ENCODE assay signal across 11 cellular contexts in the genomic region with DNA sequence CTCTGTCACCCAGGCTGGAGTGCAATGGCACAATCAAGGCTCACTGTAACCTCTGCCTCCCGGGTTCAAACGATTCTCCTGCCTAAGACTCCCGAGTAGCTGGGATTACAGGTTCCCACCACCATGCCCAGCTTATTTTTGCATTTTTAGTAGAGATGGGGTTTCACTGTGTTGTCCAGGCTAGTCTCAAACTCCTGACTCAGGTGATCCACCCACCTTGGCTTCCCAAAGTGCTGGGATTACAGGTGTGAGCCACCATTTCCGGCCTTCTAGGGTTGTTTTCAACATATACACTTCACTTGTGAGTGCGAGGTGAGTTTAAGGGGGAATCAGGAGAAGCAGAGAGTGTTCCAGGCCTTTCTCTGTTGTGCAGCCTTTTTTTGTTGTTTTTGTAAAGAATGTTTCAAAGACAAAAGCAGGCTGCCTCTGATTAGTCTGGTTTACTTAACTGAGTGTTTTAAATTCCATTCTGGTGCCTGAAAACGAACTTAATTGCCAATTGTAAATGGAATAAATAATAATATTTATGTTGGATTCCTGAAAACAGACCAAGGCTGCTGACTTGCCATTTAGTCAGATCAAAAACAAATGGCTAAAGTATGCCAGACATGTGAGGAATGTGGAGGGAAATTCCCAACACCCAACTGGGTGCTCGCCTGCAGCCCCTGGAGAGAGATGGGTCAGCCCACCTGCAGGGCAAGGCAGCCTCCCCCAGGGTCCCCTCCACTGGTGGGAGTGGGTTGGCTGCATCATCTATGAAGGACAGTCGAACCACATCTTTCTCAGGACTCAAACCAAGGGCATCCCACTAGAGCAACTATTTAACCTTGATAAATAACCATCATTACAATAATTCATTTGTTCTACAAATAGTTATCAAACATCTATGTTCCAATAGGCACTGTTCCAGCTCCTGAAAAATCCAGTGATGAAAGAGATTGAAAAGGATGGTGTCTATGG. TPM values are rescaled to one million over a fixed set of nuclear protein-coding genes. Genes with fewer than 3 reads are reported as not detected.
DNase-seq lines count a peak whose midpoint lies in the region; ATAC-seq and TF ChIP-seq lines count a peak whose summit lies in the region.
"Had no signal": no experiment of that assay in that cellular context is flagged by ENCODE, and none has a peak within 500 bp of the region (broad histone marks: within the 10 kb centered on the region; RNA-seq: fewer than 3 reads in every experiment).

No MANE protein-coding gene starts in this region.

- H4K5ac ChIP-seq in H9 (ENCODE audit: insufficient read length, low read depth, low read length): no peak overlapping the region

- H3K9ac ChIP-seq in H9 (ENCODE audit: extremely low read depth, insufficient read length, low read length): no peak overlapping the region
- peak overlapping the region; percentile 28 for H3K9ac ChIP-seq in iPS-15b (ENCODE audit: low read depth, low read length)

- H3K79me1 ChIP-seq in H9 (ENCODE audit: insufficient read depth, low read depth, low read length, poor library complexity, severe bottlenecking): no peaks in the 10 kb centered on the region

- no peak overlapping the region for H2AK5ac ChIP-seq in H9 (ENCODE audit: insufficient read length, low read length)

- no peak overlapping the region for H4K8ac ChIP-seq in H9 (replicated peaks; ENCODE audit: insufficient read length, low read depth, low read length)

- H2BK5ac ChIP-seq in H9 (ENCODE audit: insufficient read length, low read length): no peak overlapping the region

- H3K9me3 Mint-ChIP-seq in H9: peaks cover 5% of the 10 kb centered on the region in 2 experiments
- H3K9me3 Mint-ChIP-seq: activated T-cell treated with anti-CD3 and anti-CD28 coated beads, Interleukin-2, amount 50 U/mL, for 4 hours had no signal

- H3K27me3 ChIP-seq in H9 (ENCODE audit: insufficient read depth, low read length) (no peaks in the 10 kb centered on the region), iPS-15b (ENCODE audit: control insufficient read depth, insufficient read depth, low read length) (no peaks in the 10 kb centered on the region), suprapubic skin (no peaks in the 10 kb centered on the region), WERI-Rb-1 (ENCODE audit: insufficient read depth, low read depth, severe bottlenecking) (no peaks in the 10 kb centered on the region)
- H3K27me3 ChIP-seq: heart left ventricle, tibial nerve had no signal

- no peak overlapping the region for H2BK120ac ChIP-seq in H9 (ENCODE audit: low read depth, low read length, poor library complexity, severe bottlenecking)

- H3T11ph ChIP-seq in H9 (ENCODE audit: low read length): peak overlapping the region; percentile 37

- no peak overlapping the region for H3K4me3 ChIP-seq in iPS-15b (ENCODE audit: low read depth, low read length)
- H3K4me3 ChIP-seq in suprapubic skin: no peak overlapping the region
- H3K4me3 ChIP-seq in WERI-Rb-1 (ENCODE audit: low read depth, low read length): no peak overlapping the region
- H3K4me3 ChIP-seq: heart left ventricle, tibial nerve had no signal

- H3K9me3 ChIP-seq in H9 (ENCODE audit: control insufficient read depth, low read depth, low read length) (no peaks in the 10 kb centered on the region), iPS-15b (ENCODE audit: control insufficient read depth, insufficient read depth, low read length) (no peaks in the 10 kb centered on the region), suprapubic skin (no peaks in the 10 kb centered on the region), WERI-Rb-1 (ENCODE audit: severe bottlenecking) (peaks cover 4% of the 10 kb centered on the region)
- H3K9me3 ChIP-seq: heart left ventricle, tibial nerve had no signal

- H3K23ac ChIP-seq in H9 (ENCODE audit: insufficient read length, low read depth, low read length): no peak overlapping the region

- peak overlapping the region; percentile 87 for H3K27ac ChIP-seq in H9 (ENCODE audit: insufficient read length, low read depth, low read length)
- H3K27ac ChIP-seq in suprapubic skin: peak overlapping the region; percentile 34
- H3K27ac ChIP-seq in WERI-Rb-1: no peak overlapping the region

- WGBS in H9 (ENCODE audit: extremely low coverage, insufficient read length, low lambda C conversion rate): no CpG with 5 or more reads among the region's 8 CpGs
- 61% methylated on average over 8 of the region's 8 CpGs for WGBS in suprapubic skin

- no peak overlapping the region for H2AFZ ChIP-seq in H9 (ENCODE audit: low read length)

- peaks cover 6% of the 10 kb centered on the region; the same call in 1 of the 2 replicates for H3K4me1 ChIP-seq in H9 (ENCODE audit: insufficient read depth, low read length)
- peaks cover 6% of the 10 kb centered on the region for H3K4me1 ChIP-seq in iPS-15b (ENCODE audit: control insufficient read depth, insufficient read depth, low read length)
- peaks cover 19% of the 10 kb centered on the region for H3K4me1 ChIP-seq in suprapubic skin

- H3K23me2 ChIP-seq in H9 (ENCODE audit: insufficient read length, low read depth, low read length, poor library complexity, severe bottlenecking): peaks cover 9% of the 10 kb centered on the region

- H3K36me3 ChIP-seq in iPS-15b (ENCODE audit: control insufficient read depth, insufficient read depth, low read length) (no peaks in the 10 kb centered on the region), suprapubic skin (no peaks in the 10 kb centered on the region), WERI-Rb-1 (peaks cover 4% of the 10 kb centered on the region; the same call in 1 of the 2 replicates)
- H3K36me3 ChIP-seq: heart left ventricle, tibial nerve had no signal

- no peak overlapping the region for H3K4me2 ChIP-seq in H9 (ENCODE audit: insufficient read depth, insufficient read length, low read length)

- ATAC-seq in HG03045 (IDR thresholded peaks at IDR 0.05; ENCODE audit: unreplicated experiment): no peak
- ATAC-seq: activated T-cell treated with anti-CD3 and anti-CD28 coated beads, Interleukin-2, amount 50 U/mL, for 4 hours; heart left ventricle had no signal

- H3K4ac ChIP-seq in H9 (ENCODE audit: low read depth, low read length): no peak overlapping the region

- H2BK15ac ChIP-seq in H9 (ENCODE audit: low read depth, low read length): no peak overlapping the region

- H3K79me2 ChIP-seq in H9 (ENCODE audit: insufficient read depth, low read length): no peaks in the 10 kb centered on the region

- no peak overlapping the region for H2BK12ac ChIP-seq in H9 (ENCODE audit: insufficient read length, low read depth, low read length)

- H3K4me1 Mint-ChIP-seq in H9: peaks cover 32 to 33% of the 10 kb centered on the region in 2 experiments

- no peak overlapping the region for H3K56ac ChIP-seq in H9 (ENCODE audit: insufficient read length, low read depth, low read length)

- H3K36me3 Mint-ChIP-seq in H9 (ENCODE audit: insufficient read depth in 1 of 3, low read depth in 3 of 3): peaks cover 4 to 5% (median 5%) of the 10 kb centered on the region in 3 experiments; a peak in 4 of 7 replicates

- H2BK20ac ChIP-seq in H9 (ENCODE audit: low read depth, low read length, poor library complexity, severe bottlenecking): no peak overlapping the region

- TF ChIP-seq POLR2A in suprapubic skin (IDR thresholded peaks at IDR 0.05): no peak

- DNase-seq in H9 (peak; percentile 50), amniotic epithelial cell (ENCODE audit: low read depth) (peak; percentile 79), suprapubic skin (ENCODE audit: low spot score in 2 of 2) (no peak), NCI-H1048 (lab: John Stamatoyannopoulos, UW) (no peak), WERI-Rb-1 (no peak), activated T-cell treated with anti-CD3 and anti-CD28 coated beads for 4 hours (no peak)
- DNase-seq: activated T-cell treated with anti-CD3 and anti-CD28 coated beads, Interleukin-2, amount 50 U/mL, for 4 hours had no signal

- no peak overlapping the region for H4K91ac ChIP-seq in H9 (ENCODE audit: insufficient read length, low read depth, low read length)

- H3K27ac Mint-ChIP-seq in H9: peak overlapping the region; percentile 91 to 98 (median 97)

- no peaks in the 10 kb centered on the region for H3K27me3 Mint-ChIP-seq in H9 (ENCODE audit: low read depth)

- H3K18ac ChIP-seq in H9 (ENCODE audit: insufficient read length, low read depth, low read length): no peak overlapping the region

- no peak for TF ChIP-seq EP300 in suprapubic skin (IDR thresholded peaks at IDR 0.05)

- TF ChIP-seq CTCF in H9 (conservative IDR thresholded peaks at IDR 0.05) (no peak), suprapubic skin (IDR thresholded peaks at IDR 0.05) (no peak), WERI-Rb-1 (IDR thresholded peaks at IDR 0.05; ENCODE audit: low read depth, low read length) (no peak)

- H4K20me1 ChIP-seq in H9 (ENCODE audit: control insufficient read depth, insufficient read depth, insufficient read length): no peaks in the 10 kb centered on the region

- no peak overlapping the region for H3K14ac ChIP-seq in H9 (ENCODE audit: insufficient read depth, low read length)

- peak overlapping the region in 1 of 2 experiments; percentile 39; a peak in 2 of 5 replicates for H3K4me3 Mint-ChIP-seq in H9
- H3K4me3 Mint-ChIP-seq: activated T-cell treated with anti-CD3 and anti-CD28 coated beads, Interleukin-2, amount 50 U/mL, for 4 hours had no signal

RNA-seq across cellular contexts. Expression of a gene that starts 4.6 kb away (rescaled TPM):
- total RNA-seq in H9 (2021) (130 and 139 TPM in 2 replicates), suprapubic skin (100 to 1,000 TPM; 112 to 120 (median 114) TPM)

RNA-seq across cellular contexts. Expression of a gene that starts 10.8 kb away (rescaled TPM):
- total RNA-seq in H9 (2021) (67.0 and 69.3 TPM in 2 replicates), suprapubic skin (10 to 100 TPM; 29.7 to 45.7 (median 41.0) TPM)

RNA-seq across cellular contexts. Expression of a gene that starts 49.8 kb away (rescaled TPM):
- total RNA-seq in H9 (2021): 1.3 and 1.6 TPM in 2 replicates
- total RNA-seq in suprapubic skin: 10 to 100 TPM in 3 of 4 donors, 1 to 10 TPM in 1; 9.5 to 18.8 (median 15.7) TPM

Comparison
In these comparisons a context has a peak if more than half of its experiments do, and no peak if none do; other contexts are left out.
1. DNase-seq: peak in H9 (single experiment) and amniotic epithelial cell (single experiment); none in suprapubic skin (0 of 2), NCI-H1048 (single experiment), WERI-Rb-1 (single experiment) and activated T-cell treated with anti-CD3 and anti-CD28 coated beads for 4 hours (single experiment).